Comparison of ENCODE assay signal across 27 cellular contexts in genomic region chr7:134601459-134601858, GRCh38. TPM values are rescaled to one million over a fixed set of nuclear protein-coding genes. Genes with fewer than 3 reads are reported as not detected.
"Had no signal": no experiment of that assay in that cellular context is flagged by ENCODE, and none has a peak within 500 bp of the region (broad histone marks: within the 10 kb centered on the region; RNA-seq: fewer than 3 reads in every experiment).

No MANE protein-coding gene starts in this region.

- H3K9me3 Mint-ChIP-seq: activated B cell treated with CpG ODN at 0.5 μM for 24 hours; central memory CD8-positive, alpha-beta T cell had no signal

- H3K36me3 Mint-ChIP-seq: activated CD4-positive, alpha-beta memory T cell treated with anti-CD3 and anti-CD28 coated beads for 36 hours had no signal

- H3K27ac ChIP-seq: PC-9 had no signal

- DNase-seq: activated B cell treated with CpG ODN at 0.5 μM for 24 hours; activated CD4-positive, alpha-beta memory T cell treated with anti-CD3 and anti-CD28 coated beads for 36 hours; activated CD4-positive, alpha-beta T cell treated with anti-CD3 and anti-CD28 coated beads for 1 hour; activated CD4-positive, alpha-beta T cell treated with anti-CD3 and anti-CD28 coated beads, Interleukin-2, amount 10 ng/mL, durations not matched to agents 24 days and 14 days; activated CD8-positive, alpha-beta memory T cell treated with anti-CD3 and anti-CD28 coated beads for 24 hours; activated gamma-delta T cell; activated naive CD4-positive, alpha-beta T cell treated with anti-CD3 and anti-CD28 coated beads for 36 hours; activated T-cell treated with anti-CD3 and anti-CD28 coated beads, Interleukin-2, amount 50 U/mL, for 48 hours; amygdala; NCI-H1092 treated with DMSO at 0.1 percent for 48 hours; NCI-H1417 treated with DMSO at 0.1 percent for 48 hours; NCI-H1694; NCI-H2029; NCI-H2107; NCI-H2171 treated with DMSO at 0.1 percent for 48 hours; NCI-H345; NCI-H510A; NCI-H526 treated with DMSO at 0.1 percent for 48 hours; PC-9; SHP77 treated with DMSO at 0.1 percent for 48 hours had no signal

- H3K4me3 Mint-ChIP-seq: activated B cell treated with CpG ODN at 0.5 μM for 24 hours; activated CD4-positive, alpha-beta memory T cell treated with anti-CD3 and anti-CD28 coated beads for 36 hours; activated CD4-positive, alpha-beta T cell treated with anti-CD3 and anti-CD28 coated beads, Interleukin-2, amount 10 ng/mL, durations not matched to agents 24 days and 14 days; activated naive CD4-positive, alpha-beta T cell treated with anti-CD3 and anti-CD28 coated beads for 36 hours; activated naive CD8-positive, alpha-beta T cell; activated T-helper 17 cell treated with anti-CD3 and anti-CD28 coated beads, Interleukin-2, amount 50 U/mL, for 72 hours; brain; central memory CD8-positive, alpha-beta T cell; T-helper 1 cell treated with Interleukin-12 subunit alpha and Interleukin-12 subunit beta and Interleukin-4 antibody, amounts not matched to agents 30 μg/mL and 1 μg/mL, for 36 hours had no signal

- H3K4me3 ChIP-seq: PC-9 had no signal

- H3K4me2 ChIP-seq: PC-9 had no signal

- FAIRE-seq: astrocyte had no signal

- H3K27ac Mint-ChIP-seq: activated B cell treated with CpG ODN at 0.5 μM for 24 hours; activated CD4-positive, alpha-beta memory T cell treated with anti-CD3 and anti-CD28 coated beads for 36 hours; activated CD4-positive, alpha-beta T cell treated with anti-CD3 and anti-CD28 coated beads, Interleukin-2, amount 10 ng/mL, durations not matched to agents 24 days and 14 days; activated naive CD4-positive, alpha-beta T cell treated with anti-CD3 and anti-CD28 coated beads for 36 hours; activated naive CD8-positive, alpha-beta T cell; activated T-helper 17 cell treated with anti-CD3 and anti-CD28 coated beads, Interleukin-2, amount 50 U/mL, for 72 hours; brain; T-helper 1 cell treated with Interleukin-12 subunit alpha and Interleukin-12 subunit beta and Interleukin-4 antibody, amounts not matched to agents 30 μg/mL and 1 μg/mL, for 36 hours had no signal

- H2AFZ ChIP-seq: PC-9 had no signal

- ATAC-seq: activated T-helper 17 cell treated with anti-CD3 and anti-CD28 coated beads, Interleukin-2, amount 50 U/mL, for 72 hours had no signal

RNA-seq across cellular contexts. Expression of gene AKR1B15, which starts 52.5 kb away (rescaled TPM):
- total RNA-seq: activated B cell treated with CpG ODN at 0.5 μM for 24 hours; activated CD4-positive, alpha-beta memory T cell treated with anti-CD3 and anti-CD28 coated beads for 36 hours; activated CD4-positive, alpha-beta T cell treated with anti-CD3 and anti-CD28 coated beads, Interleukin-2, amount 10 ng/mL, durations not matched to agents 24 days and 14 days; activated naive CD4-positive, alpha-beta T cell treated with anti-CD3 and anti-CD28 coated beads for 36 hours; activated T-helper 17 cell treated with anti-CD3 and anti-CD28 coated beads, Interleukin-2, amount 50 U/mL, for 72 hours; astrocyte; MCF 10A had no signal
